Comparison of ENCODE assay signal across 27 cellular contexts in the genomic region with DNA sequence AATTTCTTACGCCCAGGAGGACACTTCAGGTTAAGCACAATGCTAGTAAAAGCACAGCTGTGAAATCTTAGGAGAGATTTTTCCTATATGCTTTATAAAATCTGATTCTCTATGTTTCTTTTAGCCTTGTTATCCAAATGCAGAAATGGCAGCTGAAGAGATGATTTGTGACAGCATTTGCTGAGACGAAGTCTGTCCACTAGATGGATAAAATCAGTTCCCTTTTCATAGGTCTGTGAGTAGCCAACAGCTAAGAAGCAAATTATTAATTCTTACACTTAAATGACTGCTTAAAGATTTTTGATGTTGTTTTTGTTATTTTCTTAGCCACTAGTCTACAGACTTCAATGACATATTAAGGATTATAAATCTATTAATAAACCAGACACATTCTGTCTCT. TPM values are rescaled to one million over a fixed set of nuclear protein-coding genes. Genes with fewer than 3 reads are reported as not detected.
"Had no signal": no experiment of that assay in that cellular context is flagged by ENCODE, and none has a peak within 500 bp of the region (broad histone marks: within the 10 kb centered on the region; RNA-seq: fewer than 3 reads in every experiment).

No MANE protein-coding gene starts in this region.

- H3K27ac ChIP-seq: brain microvascular endothelial cell, colonic mucosa, esophagus squamous epithelium, gastrocnemius medialis, left lung, sigmoid colon, spleen, thoracic aorta, vagina had no signal

- H3K4me1 ChIP-seq: colonic mucosa, esophagus squamous epithelium, gastrocnemius medialis, left lung, spleen, vagina had no signal

- H3K36me3 Mint-ChIP-seq: activated CD4-positive, alpha-beta memory T cell treated with anti-CD3 and anti-CD28 coated beads for 36 hours; activated naive CD4-positive, alpha-beta T cell treated with anti-CD3 and anti-CD28 coated beads, Interleukin-2, amount 10 ng/mL, durations not matched to agents 7 days and 5 days; naive thymus-derived CD8-positive, alpha-beta T cell; type B pancreatic cell had no signal

- H3K27ac Mint-ChIP-seq: activated B cell treated with CpG ODN at 0.5 μM for 24 hours; activated CD4-positive, alpha-beta memory T cell treated with anti-CD3 and anti-CD28 coated beads for 36 hours; activated naive CD4-positive, alpha-beta T cell treated with anti-CD3 and anti-CD28 coated beads, Interleukin-2, amount 10 ng/mL, durations not matched to agents 7 days and 5 days; activated T-cell treated with anti-CD3 and anti-CD28 coated beads, Interleukin-2, amount 50 U/mL, for 72 hours; endodermal cell; naive thymus-derived CD8-positive, alpha-beta T cell; progenitor cell of endocrine pancreas; type B pancreatic cell had no signal

- H3K4me3 ChIP-seq: colonic mucosa, esophagus squamous epithelium, gastrocnemius medialis, left lung, lung, sigmoid colon, spleen, thoracic aorta, vagina had no signal

- H3K4me1 Mint-ChIP-seq: activated B cell treated with CpG ODN at 0.5 μM for 24 hours; activated naive CD4-positive, alpha-beta T cell treated with anti-CD3 and anti-CD28 coated beads, Interleukin-2, amount 10 ng/mL, durations not matched to agents 7 days and 5 days; endodermal cell; naive thymus-derived CD8-positive, alpha-beta T cell had no signal

- H3K27me3 ChIP-seq: brain microvascular endothelial cell, colonic mucosa, esophagus squamous epithelium, gastrocnemius medialis, left lung, sigmoid colon, spleen, vagina had no signal

- H3K36me3 ChIP-seq: brain microvascular endothelial cell, colonic mucosa, esophagus squamous epithelium, gastrocnemius medialis, left lung, sigmoid colon, spleen, thoracic aorta, vagina had no signal

- H3K4me3 Mint-ChIP-seq: activated B cell treated with CpG ODN at 0.5 μM for 24 hours; activated CD4-positive, alpha-beta memory T cell treated with anti-CD3 and anti-CD28 coated beads for 36 hours; activated naive CD4-positive, alpha-beta T cell treated with anti-CD3 and anti-CD28 coated beads, Interleukin-2, amount 10 ng/mL, durations not matched to agents 7 days and 5 days; activated T-cell treated with anti-CD3 and anti-CD28 coated beads, Interleukin-2, amount 50 U/mL, for 72 hours; endodermal cell; naive thymus-derived CD8-positive, alpha-beta T cell; type B pancreatic cell had no signal

- H3K9me3 ChIP-seq: colonic mucosa, esophagus squamous epithelium, gastrocnemius medialis, left lung, sigmoid colon, spleen, thoracic aorta, vagina had no signal

- ATAC-seq: activated T-cell treated with anti-CD3 and anti-CD28 coated beads, Interleukin-2, amount 50 U/mL, for 72 hours; gastrocnemius medialis; left lung; naive thymus-derived CD8-positive, alpha-beta T cell had no signal

- H3K27me3 Mint-ChIP-seq: activated B cell treated with CpG ODN at 0.5 μM for 24 hours; activated CD4-positive, alpha-beta memory T cell treated with anti-CD3 and anti-CD28 coated beads for 36 hours; activated naive CD4-positive, alpha-beta T cell treated with anti-CD3 and anti-CD28 coated beads, Interleukin-2, amount 10 ng/mL, durations not matched to agents 7 days and 5 days; naive thymus-derived CD8-positive, alpha-beta T cell; progenitor cell of endocrine pancreas; type B pancreatic cell had no signal

- H3K9me3 Mint-ChIP-seq: activated B cell treated with CpG ODN at 0.5 μM for 24 hours; activated CD4-positive, alpha-beta memory T cell treated with anti-CD3 and anti-CD28 coated beads for 36 hours; activated naive CD4-positive, alpha-beta T cell treated with anti-CD3 and anti-CD28 coated beads, Interleukin-2, amount 10 ng/mL, durations not matched to agents 7 days and 5 days; endodermal cell; naive thymus-derived CD8-positive, alpha-beta T cell; type B pancreatic cell had no signal

- DNase-seq: activated B cell treated with CpG ODN at 0.5 μM for 24 hours; activated CD4-positive, alpha-beta memory T cell treated with anti-CD3 and anti-CD28 coated beads for 36 hours; activated CD4-positive, alpha-beta T cell treated with anti-CD3 and anti-CD28 coated beads for 48 hours; activated effector memory CD4-positive, alpha-beta T cell treated with Interleukin-2 at 50 U/mL for 16 hours; activated naive CD4-positive, alpha-beta T cell treated with anti-CD3 and anti-CD28 coated beads, Interleukin-2, amount 10 ng/mL, durations not matched to agents 7 days and 5 days; activated T-cell treated with anti-CD3 and anti-CD28 coated beads, Interleukin-2, amount 50 U/mL, for 72 hours; aorta; brain microvascular endothelial cell; colonic mucosa; endodermal cell; esophagus squamous epithelium; gastrocnemius medialis; hippocampal formation; kidney glomerular epithelial cell; left lung; naive thymus-derived CD8-positive, alpha-beta T cell; retina; sigmoid colon; spleen; stimulated activated CD4-positive, alpha-beta T cell treated with anti-CD3 and anti-CD28 coated beads, Interleukin-4, amount 100 ng/mL, for 1 hour; stimulated activated naive CD4-positive, alpha-beta T cell had no signal

RNA-seq across cellular contexts. Expression of a gene that starts 5.3 kb away (rescaled TPM):
- total RNA-seq: activated CD4-positive, alpha-beta memory T cell treated with anti-CD3 and anti-CD28 coated beads for 36 hours; activated T-cell treated with anti-CD3 and anti-CD28 coated beads, Interleukin-2, amount 50 U/mL, for 72 hours; gastrocnemius medialis; osteoblast had no signal
- polyA plus RNA-seq: aorta; naive thymus-derived CD8-positive, alpha-beta T cell had no signal
